In genomic region chr19:40836754-40837429, GRCh38 we compare ENCODE assay signal across 2 cellular contexts.
TF ChIP-seq lines count a peak whose summit lies in the region.

No MANE protein-coding gene starts in this region.

TF ChIP-seq in HepG2, 621 proteins besides CTCF, POLR2A, EP300 and RAD21:
- no peak for TF ChIP-seq ZNF703 (CRISPR knock-in tag; IDR thresholded peaks at IDR 0.05; ENCODE audit: borderline replicate concordance)
- TF ChIP-seq PAXIP1 (CRISPR knock-in tag; conservative IDR thresholded peaks at IDR 0.05) = no peak
- TF ChIP-seq ONECUT2 (CRISPR knock-in tag; IDR thresholded peaks at IDR 0.05) = no peak
- TF ChIP-seq CEBPB (IDR thresholded peaks at IDR 0.05; ENCODE audit: borderline replicate concordance, low read depth, low read length) = peak; percentile 27; the same call in 1 of the 2 replicates
- no peak for TF ChIP-seq SOX13 (IDR thresholded peaks at IDR 0.05)
- TF ChIP-seq SOX13 (CRISPR knock-in tag; conservative IDR thresholded peaks at IDR 0.05 in 1 of 2, IDR thresholded peaks at IDR 0.05 in 1 of 2) = no peak
TF ChIP-seq in HepG2: peak in this region for 1.

TF ChIP-seq in IMR-90, 13 proteins besides CTCF, POLR2A, EP300 and RAD21:
- no peak for TF ChIP-seq ELK1 (IDR thresholded peaks at IDR 0.05; ENCODE audit: borderline replicate concordance, low read depth, low read length)
- TF ChIP-seq CEBPB (IDR thresholded peaks at IDR 0.05; ENCODE audit: low read depth, low read length) = 0 out of 2 replicates have a peak, but pooled peaks have one; percentile 34
